In the genomic region with DNA sequence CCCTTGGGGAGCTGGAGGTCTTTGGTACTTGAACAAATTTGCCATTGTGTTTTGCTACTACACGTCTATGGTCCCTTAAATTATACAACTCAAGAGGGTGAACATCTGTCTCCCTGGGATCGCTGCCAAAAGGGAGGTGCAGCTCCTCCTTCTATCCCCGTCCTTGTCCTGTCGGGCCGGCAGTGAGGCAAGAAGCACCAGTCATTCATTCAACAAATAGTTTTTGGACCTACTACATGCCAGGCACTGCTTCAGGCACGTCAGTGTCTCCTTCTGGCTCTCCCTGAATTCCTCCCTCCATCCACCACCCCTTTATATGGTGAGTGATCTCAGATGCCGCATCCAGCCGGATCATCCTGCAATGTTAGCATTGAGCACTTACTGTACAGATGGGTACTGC, we compare ENCODE assay signal across 13 cellular contexts. TPM values are rescaled to one million over a fixed set of nuclear protein-coding genes. Genes with fewer than 3 reads are reported as not detected.
DNase-seq lines count a peak whose midpoint lies in the region; ATAC-seq, FAIRE-seq and TF ChIP-seq lines count a peak whose summit lies in the region.
"Had no signal": no experiment of that assay in that cellular context is flagged by ENCODE, and none has a peak within 500 bp of the region (broad histone marks: within the 10 kb centered on the region; RNA-seq: fewer than 3 reads in every experiment).

No MANE protein-coding gene starts in this region.

- no peak overlapping the region for H2BK120ac ChIP-seq in mesenchymal stem cell (ENCODE audit: low read depth, low read length)

- H3K9me3 ChIP-seq in RWPE2 (ENCODE audit: severe bottlenecking) (no peaks in the 10 kb centered on the region), mesenchymal stem cell (ENCODE audit: control insufficient read depth, low read length) (no peaks in the 10 kb centered on the region), tibial artery (no peaks in the 10 kb centered on the region)

- H2BK5ac ChIP-seq in mesenchymal stem cell (ENCODE audit: low read depth, low read length, poor library complexity, severe bottlenecking): no peak overlapping the region

- DNase-seq in Daoy (ENCODE audit: low read depth) (peak; percentile 57), NCI-H2029 treated with DMSO at 0.1 percent for 48 hours (lab: John Stamatoyannopoulos, UW) (peak; percentile 63), RWPE2 (ENCODE audit: low spot score) (no peak), mesenchymal stem cell (peak; percentile 69), tibial artery (no peak), omental fat pad (ENCODE audit: low spot score) (no peak), H54 (ENCODE audit: insufficient read length, low spot score) (no peak)
- DNase-seq: activated CD4-positive, CD25-positive, alpha-beta regulatory T cell treated with anti-CD3 and anti-CD28 coated beads, Interleukin-2, amount 50 U/mL, for 72 hours; activated gamma-delta T cell treated with Interleukin-2 at 50 U/mL for 16 hours; CD8-positive, alpha-beta memory T cell; right cardiac atrium; Right ventricle myocardium superior had no signal

- H2BK15ac ChIP-seq in mesenchymal stem cell (ENCODE audit: low read depth, poor library complexity, severe bottlenecking): no peak overlapping the region

- no peak overlapping the region for H2AK5ac ChIP-seq in mesenchymal stem cell (ENCODE audit: low read length, severe bottlenecking)

- H2AFZ ChIP-seq in mesenchymal stem cell (ENCODE audit: low read depth, low read length): no peak overlapping the region

- intact Hi-C loops in tibial artery (cut with DNase I; ENCODE audit: low total_unique reads): loop anchor here (10.0 kb wide), 2 partner anchors 574 to 1116 kb away; a partner anchor contains a TSS

- peaks cover 26% of the 10 kb centered on the region for H3K36me3 ChIP-seq in RWPE2 (ENCODE audit: low read depth)
- peaks cover 10 to 17% of the 10 kb centered on the region in 2 experiments for H3K36me3 ChIP-seq in mesenchymal stem cell (ENCODE audit: control insufficient read depth in 1 of 2, insufficient read depth in 2 of 2, low read depth in 1 of 2, low read length in 2 of 2)
- peaks cover 0 to 17% (median 13%) of the 10 kb centered on the region in 3 donors for H3K36me3 ChIP-seq in tibial artery

- no peak overlapping the region for H3K4ac ChIP-seq in mesenchymal stem cell (ENCODE audit: low read depth in 1 of 2, low read length in 2 of 2)

- no peak for TF ChIP-seq POLR2A in H54 (IDR thresholded peaks at IDR 0.05; ENCODE audit: low read depth, low read length)

- no peak overlapping the region for H3K4me2 ChIP-seq in mesenchymal stem cell (ENCODE audit: low read length, poor library complexity, severe bottlenecking)

- no peaks in the 10 kb centered on the region for H3K79me1 ChIP-seq in mesenchymal stem cell (replicated peaks; ENCODE audit: low read length, poor library complexity, severe bottlenecking)

- H3K27ac ChIP-seq in RWPE2 (ENCODE audit: poor library complexity, severe bottlenecking) (no peak overlapping the region), mesenchymal stem cell (ENCODE audit: low read length, poor library complexity, severe bottlenecking) (no peak overlapping the region), tibial artery (no peak overlapping the region)

- peak; percentile 19 for ATAC-seq in RWPE2 (ENCODE audit: low read depth)
- no peak for ATAC-seq in HG03439 (IDR thresholded peaks at IDR 0.05; ENCODE audit: unreplicated experiment)
- ATAC-seq in omental fat pad (ENCODE audit: low FRiP score): no peak
- ATAC-seq: right cardiac atrium had no signal

- H3K27me3 ChIP-seq in RWPE2 (ENCODE audit: insufficient read depth, poor library complexity, severe bottlenecking) (peaks cover 10% of the 10 kb centered on the region), mesenchymal stem cell (ENCODE audit: control insufficient read depth in 1 of 2, insufficient read depth in 1 of 2, low read length in 2 of 2) (peaks cover 46 to 56% of the 10 kb centered on the region in 2 experiments), tibial artery (peaks cover 0 to 62% of the 10 kb centered on the region in 2 donors)

- no peak overlapping the region for H3K9ac ChIP-seq in mesenchymal stem cell (ENCODE audit: low read length)

- H3K23ac ChIP-seq in mesenchymal stem cell (ENCODE audit: low read length in 2 of 2): no peak overlapping the region

- H3K4me1 ChIP-seq in RWPE2 (ENCODE audit: insufficient read depth, poor library complexity, severe bottlenecking) (peaks cover 16% of the 10 kb centered on the region), mesenchymal stem cell (ENCODE audit: control insufficient read depth, insufficient read depth, low read depth, low read length) (peaks cover 12% of the 10 kb centered on the region), tibial artery (peaks cover 0 to 35% (median 23%) of the 10 kb centered on the region in 4 donors)

- TF ChIP-seq CTCF in RWPE2 (IDR thresholded peaks at IDR 0.05; ENCODE audit: poor library complexity, severe bottlenecking): no peak
- TF ChIP-seq CTCF in tibial artery (IDR thresholded peaks at IDR 0.05): no peak
- TF ChIP-seq CTCF in omental fat pad (IDR thresholded peaks at IDR 0.05): no peak

- H3K18ac ChIP-seq in mesenchymal stem cell (ENCODE audit: low read depth in 1 of 2, low read length in 2 of 2): no peak overlapping the region

- FAIRE-seq in H54 (lab: Jason Lieb, UNC): no peak

- no peak overlapping the region for H4K8ac ChIP-seq in mesenchymal stem cell (ENCODE audit: low read length)

- H2BK12ac ChIP-seq in mesenchymal stem cell (ENCODE audit: low read length in 2 of 2): no peak overlapping the region

- H4K91ac ChIP-seq in mesenchymal stem cell (ENCODE audit: low read length): no peak overlapping the region

- H3K4me3 ChIP-seq in RWPE2 (ENCODE audit: severe bottlenecking) (no peak overlapping the region), mesenchymal stem cell (ENCODE audit: insufficient read depth in 1 of 2, low read depth in 1 of 2, low read length in 2 of 2) (no peak overlapping the region), tibial artery (no peak overlapping the region)

- no peak overlapping the region for H3K14ac ChIP-seq in mesenchymal stem cell (ENCODE audit: low read length in 2 of 2)

- 76% methylated on average over 8 of the region's 8 CpGs for WGBS in mesenchymal stem cell

RNA-seq across cellular contexts. Expression of a gene that starts 2.2 kb away (rescaled TPM):
- 653 and 1,148 TPM in 2 replicates for total RNA-seq in Daoy (2014; rRNA removed; shearing (Covaris generic))
- polyA plus RNA-seq in mesenchymal stem cell (2013, experiment 1 of 2): 3,306 TPM
- 3,256 TPM for polyA plus RNA-seq in mesenchymal stem cell (2013, experiment 2 of 2)
- total RNA-seq in omental fat pad: 100 to 1,000 TPM; 333 to 392 (median 362) TPM

RNA-seq across cellular contexts. Expression of a gene that starts 12.1 kb away (rescaled TPM):
- 2.9 and 17.6 TPM in 2 replicates for total RNA-seq in Daoy (2014; rRNA removed; shearing (Covaris generic))
- polyA plus RNA-seq in mesenchymal stem cell (2013, experiment 1 of 2): 2.0 TPM
- 2.7 TPM for polyA plus RNA-seq in mesenchymal stem cell (2013, experiment 2 of 2)
- 1 to 10 TPM; 5.9 to 9.0 (median 7.9) TPM for total RNA-seq in omental fat pad

Comparison
In these comparisons a context has a peak if more than half of its experiments do, and no peak if none do; other contexts are left out.
1. DNase-seq: peak in Daoy (single experiment), NCI-H2029 treated with DMSO at 0.1 percent for 48 hours (single experiment) and mesenchymal stem cell (single experiment); none in RWPE2 (single experiment), tibial artery (0 of 2), omental fat pad (single experiment) and H54 (single experiment).